ENCODE assay signal across 29 cellular contexts in the genomic region with DNA sequence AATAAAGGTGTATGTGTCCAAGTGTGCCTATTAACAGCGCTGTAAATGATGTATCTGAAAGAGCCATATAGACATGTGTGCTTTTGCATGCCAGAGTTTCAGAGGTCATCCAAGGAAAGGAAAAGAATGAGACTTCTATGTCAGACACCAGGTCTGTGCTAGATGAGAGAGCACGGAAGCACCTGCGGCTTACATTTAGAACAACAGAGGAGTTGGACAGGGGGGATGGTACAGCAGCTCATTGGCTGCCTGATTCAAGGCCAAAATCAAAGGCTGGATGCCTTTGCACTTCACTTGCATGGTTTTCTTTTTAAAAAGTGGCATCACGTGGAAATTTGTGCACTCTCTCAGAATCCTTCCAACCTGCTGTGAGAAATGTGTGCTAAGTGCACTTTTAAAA. TPM values are rescaled to one million over a fixed set of nuclear protein-coding genes. Genes with fewer than 3 reads are reported as not detected.
"Had no signal": no experiment of that assay in that cellular context is flagged by ENCODE, and none has a peak within 500 bp of the region (broad histone marks: within the 10 kb centered on the region; RNA-seq: fewer than 3 reads in every experiment).

No MANE protein-coding gene starts in this region.

- H3K9me3 Mint-ChIP-seq: natural killer cell; nephron progenitor cell; stimulated activated memory B cell treated with anti-CD40 and anti-IgM and Interleukin-4, amounts not matched to agents 10 μg/mL and 1 μg/mL and 100 μg/mL, for 72 hours; stimulated activated naive CD8-positive, alpha-beta T cell treated with anti-CD3 and anti-CD28 coated beads, Interleukin-15, amount 100 ng/mL, for 72 hours had no signal

- H3K4me3 ChIP-seq: left ventricle myocardium inferior, lung, neural progenitor cell, right atrium auricular region, right lobe of liver, smooth muscle cell, transverse colon, upper lobe of left lung had no signal

- H3K4me3 Mint-ChIP-seq: mesothelial cell of epicardium; naive B cell; natural killer cell; nephron progenitor cell; stimulated activated memory B cell treated with anti-CD40 and anti-IgM and Interleukin-4, amounts not matched to agents 10 μg/mL and 1 μg/mL and 100 μg/mL, for 72 hours; stimulated activated naive CD8-positive, alpha-beta T cell treated with anti-CD3 and anti-CD28 coated beads, Interleukin-15, amount 100 ng/mL, for 72 hours had no signal

- H3K4me1 ChIP-seq: left ventricle myocardium inferior, right atrium auricular region, right lobe of liver, transverse colon, upper lobe of left lung had no signal

- H3K27ac Mint-ChIP-seq: mesothelial cell of epicardium; naive B cell; natural killer cell; nephron progenitor cell; progenitor cell of endocrine pancreas; stimulated activated memory B cell treated with anti-CD40 and anti-IgM and Interleukin-4, amounts not matched to agents 10 μg/mL and 1 μg/mL and 100 μg/mL, for 72 hours; stimulated activated naive CD8-positive, alpha-beta T cell treated with anti-CD3 and anti-CD28 coated beads, Interleukin-15, amount 100 ng/mL, for 72 hours had no signal

- H3K27ac ChIP-seq: left ventricle myocardium inferior, neural progenitor cell, neutrophil, right atrium auricular region, right lobe of liver, transverse colon, upper lobe of left lung had no signal

- H3K4me2 ChIP-seq: neural progenitor cell, smooth muscle cell had no signal

- H3K9ac ChIP-seq: neural progenitor cell had no signal

- H3K27me3 ChIP-seq: neural progenitor cell, right atrium auricular region, right lobe of liver, transverse colon, upper lobe of left lung had no signal

- H3K4me1 Mint-ChIP-seq: natural killer cell; stimulated activated naive CD8-positive, alpha-beta T cell treated with anti-CD3 and anti-CD28 coated beads, Interleukin-15, amount 100 ng/mL, for 72 hours had no signal

- H2AFZ ChIP-seq: neural progenitor cell had no signal

- H3K36me3 Mint-ChIP-seq: mesothelial cell of epicardium; naive B cell; natural killer cell; neural progenitor cell; stimulated activated memory B cell treated with anti-CD40 and anti-IgM and Interleukin-4, amounts not matched to agents 10 μg/mL and 1 μg/mL and 100 μg/mL, for 72 hours had no signal

- ATAC-seq: natural killer cell; right lobe of liver; stimulated activated memory B cell treated with anti-CD40 and anti-IgM and Interleukin-4, amounts not matched to agents 10 μg/mL and 1 μg/mL and 100 μg/mL, for 72 hours; stimulated activated naive CD8-positive, alpha-beta T cell treated with anti-CD3 and anti-CD28 coated beads, Interleukin-15, amount 100 ng/mL, for 72 hours had no signal

- H3K36me3 ChIP-seq: left ventricle myocardium inferior, neural progenitor cell, neutrophil, right atrium auricular region, right lobe of liver, transverse colon, upper lobe of left lung had no signal

- H3K9me3 ChIP-seq: left ventricle myocardium inferior, neutrophil, right atrium auricular region, right lobe of liver, transverse colon, upper lobe of left lung had no signal

- DNase-seq: islet precursor cell; left ventricle myocardium inferior; mesendoderm; naive B cell; natural killer cell; nephron progenitor cell; occipital lobe; right lobe of liver; stimulated activated CD4-positive, alpha-beta T cell treated with anti-CD3 and anti-CD28 coated beads, Interleukin-1b, Interleukin-23, amount 100 ng/mL, for 48 hours; stimulated activated CD4-positive, alpha-beta T cell treated with anti-CD3 and anti-CD28 coated beads, Interleukin-2, amount 100 ng/mL, for 48 hours; stimulated activated CD4-positive, alpha-beta T cell treated with anti-CD3 and anti-CD28 coated beads, Interleukin-4, amount 100 ng/mL, for 4 hours; stimulated activated CD8-positive, alpha-beta memory T cell treated with anti-CD3 and anti-CD28 coated beads, Interleukin-4, amount 100 ng/mL, for 48 hours; stimulated activated naive CD4-positive, alpha-beta T cell treated with Interleukin-2 at 50 U/mL for 16 hours; stimulated activated naive CD8-positive, alpha-beta T cell treated with anti-CD3 and anti-CD28 coated beads, Interleukin-15, amount 100 ng/mL, for 72 hours; substantia nigra; transverse colon had no signal

RNA-seq across cellular contexts. Expression of a gene that starts 32.8 kb away (rescaled TPM):
- total RNA-seq: left ventricle myocardium inferior, natural killer cell, osteocyte, pulmonary artery endothelial cell, renal cortical epithelial cell, right atrium auricular region, right lobe of liver, skeletal muscle tissue had no signal
- polyA plus RNA-seq: smooth muscle cell had no signal
